ENCODE assay signal across 10 cellular contexts in genomic region chr6:3746119-3746691, GRCh38. TPM values are rescaled to one million over a fixed set of nuclear protein-coding genes. Genes with fewer than 3 reads are reported as not detected.
DNase-seq lines count a peak whose midpoint lies in the region; ATAC-seq, FAIRE-seq and TF ChIP-seq lines count a peak whose summit lies in the region.
"Had no signal": no experiment of that assay in that cellular context is flagged by ENCODE, and none has a peak within 500 bp of the region (broad histone marks: within the 10 kb centered on the region; RNA-seq: fewer than 3 reads in every experiment).

No MANE protein-coding gene starts in this region.

- H3K4ac ChIP-seq in trophoblast cell (ENCODE audit: low read depth, low read length): peak overlapping the region; percentile 29

- H3K4me1 Mint-ChIP-seq in astrocyte (ENCODE audit: low read depth, unreplicated experiment) (peaks cover 58% of the 10 kb centered on the region), natural killer cell (peaks cover 12 to 13% of the 10 kb centered on the region in 2 donors)

- FAIRE-seq in GM18507 (lab: Jason Lieb, UNC): peak; percentile 67
- no peak for FAIRE-seq in astrocyte (lab: Jason Lieb, UNC)
- FAIRE-seq: pancreas had no signal

- intact Hi-C loops in left lung (cut with DNase I) (loop anchor here in 1 of 2 donors (5.0 to 10.0 kb wide), 3 partner anchors 81 to 249 kb away; no protein-coding TSS in a partner anchor), natural killer cell (cut with micrococcal nuclease) (no loop called here)

- no peak overlapping the region for H4K8ac ChIP-seq in trophoblast cell (ENCODE audit: low read depth, low read length)

- H3K36me3 ChIP-seq in astrocyte (ENCODE audit: insufficient read depth, low read length) (peaks cover 13% of the 10 kb centered on the region), trophoblast cell (ENCODE audit: control insufficient read depth in 1 of 2, insufficient read depth in 2 of 2, low read length in 2 of 2) (peaks cover 16 to 20% of the 10 kb centered on the region in 2 experiments), left lung (peaks cover 0 to 4% of the 10 kb centered on the region in 2 donors)
- H3K36me3 ChIP-seq: pancreas had no signal

- H3K14ac ChIP-seq in trophoblast cell (ENCODE audit: low read length): no peak overlapping the region

- no peak overlapping the region for H3K23ac ChIP-seq in trophoblast cell (ENCODE audit: low read length)

- H3K9me3 Mint-ChIP-seq in astrocyte (ENCODE audit: unreplicated experiment) (no peaks in the 10 kb centered on the region), natural killer cell (no peaks in the 10 kb centered on the region)

- H3K4me2 ChIP-seq in astrocyte (ENCODE audit: low read length) (peak overlapping the region; percentile 12), trophoblast cell (ENCODE audit: low read length) (no peak overlapping the region)

- no peaks in the 10 kb centered on the region for H3K9me3 ChIP-seq in astrocyte (ENCODE audit: insufficient read depth, low read depth, low read length)
- H3K9me3 ChIP-seq in trophoblast cell (ENCODE audit: insufficient read depth, low read depth, low read length): peaks cover 2% of the 10 kb centered on the region
- no peaks in the 10 kb centered on the region for H3K9me3 ChIP-seq in left lung
- H3K9me3 ChIP-seq: pancreas had no signal

- H3K4me1 ChIP-seq in astrocyte (ENCODE audit: insufficient read depth, low read length): peaks cover 54% of the 10 kb centered on the region
- peaks cover 0 to 15% of the 10 kb centered on the region in 2 experiments for H3K4me1 ChIP-seq in trophoblast cell (ENCODE audit: control insufficient read depth in 1 of 2, insufficient read depth in 2 of 2, low read length in 2 of 2)
- H3K4me1 ChIP-seq in left lung: peaks cover 22 to 91% of the 10 kb centered on the region in 2 donors

- no peak overlapping the region for H2AFZ ChIP-seq in astrocyte (ENCODE audit: low read depth, low read length)
- no peak overlapping the region for H2AFZ ChIP-seq in trophoblast cell (ENCODE audit: insufficient read depth, low read length, poor library complexity)

- no peaks in the 10 kb centered on the region for H3K27me3 ChIP-seq in astrocyte (ENCODE audit: insufficient read depth, low read length)
- H3K27me3 ChIP-seq in trophoblast cell (ENCODE audit: insufficient read depth, low read length): no peaks in the 10 kb centered on the region
- peaks cover 0 to 20% of the 10 kb centered on the region in 2 donors for H3K27me3 ChIP-seq in left lung
- H3K27me3 ChIP-seq: pancreas had no signal

- H3K27ac Mint-ChIP-seq in astrocyte (ENCODE audit: unreplicated experiment): peak overlapping the region; percentile 86
- H3K27ac Mint-ChIP-seq in natural killer cell: no peak overlapping the region

- WGBS in trophoblast cell (ENCODE audit: extremely low coverage, insufficient coverage, insufficient read length): no CpG with 5 or more reads among the region's 11 CpGs

- H3K79me1 ChIP-seq in trophoblast cell (ENCODE audit: low read length): peaks cover 12% of the 10 kb centered on the region

- H4K91ac ChIP-seq in trophoblast cell (ENCODE audit: low read depth, low read length): no peak overlapping the region

- H3K9ac ChIP-seq in astrocyte (ENCODE audit: low read length) (no peak overlapping the region), trophoblast cell (ENCODE audit: low read length) (no peak overlapping the region)

- H3K27ac ChIP-seq in astrocyte (ENCODE audit: low read depth, low read length) (no peak overlapping the region), trophoblast cell (ENCODE audit: low read depth, low read length) (no peak overlapping the region), left lung (peak overlapping the region in 1 of 2 donors; percentile 29)
- H3K27ac ChIP-seq: pancreas had no signal

- no peak overlapping the region for H4K12ac ChIP-seq in trophoblast cell (ENCODE audit: low read depth, low read length)

- peak; percentile 47 for ATAC-seq in HG02588 (IDR thresholded peaks at IDR 0.05; ENCODE audit: unreplicated experiment)
- ATAC-seq in left lung: no peak
- no peak for ATAC-seq in natural killer cell
- ATAC-seq: pancreas had no signal

- TF ChIP-seq CTCF in astrocyte (IDR thresholded peaks at IDR 0.05; ENCODE audit: insufficient read depth, low read depth, low read length) (no peak), left lung (IDR thresholded peaks at IDR 0.05) (no peak), natural killer cell (IDR thresholded peaks at IDR 0.05) (no peak)

- H2BK120ac ChIP-seq in trophoblast cell (ENCODE audit: insufficient read depth, low read length, poor library complexity): no peak overlapping the region

- H2AK5ac ChIP-seq in trophoblast cell (ENCODE audit: low read length): no peak overlapping the region

- H3K27me3 Mint-ChIP-seq in astrocyte (ENCODE audit: low read depth, unreplicated experiment) (no peaks in the 10 kb centered on the region), natural killer cell (ENCODE audit: low read depth in 2 of 2) (peaks cover 30 to 32% of the 10 kb centered on the region in 2 donors)

- peaks cover 89% of the 10 kb centered on the region for H4K20me1 ChIP-seq in astrocyte (ENCODE audit: insufficient read depth, low read length)

- no peak overlapping the region for H3K18ac ChIP-seq in trophoblast cell (ENCODE audit: low read length)

- H3K4me3 ChIP-seq in astrocyte (ENCODE audit: insufficient read depth, low read depth, low read length) (no peak overlapping the region), trophoblast cell (ENCODE audit: low read depth, low read length) (no peak overlapping the region), left lung (no peak overlapping the region)
- H3K4me3 ChIP-seq: pancreas had no signal

- H3K79me2 ChIP-seq in astrocyte (ENCODE audit: insufficient read depth, low read length) (peaks cover 100% of the 10 kb centered on the region), trophoblast cell (ENCODE audit: control insufficient read depth, insufficient read depth, low read length, poor library complexity) (peaks cover 9% of the 10 kb centered on the region)

- no peak overlapping the region for H2BK5ac ChIP-seq in trophoblast cell (ENCODE audit: low read depth, low read length, poor library complexity)

- H3K4me3 Mint-ChIP-seq in astrocyte (ENCODE audit: unreplicated experiment) (no peak overlapping the region), natural killer cell (no peak overlapping the region)

- no peak overlapping the region for H2BK12ac ChIP-seq in trophoblast cell (ENCODE audit: low read length)

- H3K36me3 Mint-ChIP-seq in astrocyte (ENCODE audit: low read depth, unreplicated experiment): peaks cover 10% of the 10 kb centered on the region
- no peaks in the 10 kb centered on the region for H3K36me3 Mint-ChIP-seq in natural killer cell

- DNase-seq in GM18507 (ENCODE audit: extremely low spot score, insufficient read length, low read depth) (no peak), astrocyte (ENCODE audit: low read depth) (no peak), trophoblast cell (no peak), left lung (no peak), natural killer cell (no peak)
- DNase-seq in activated T-cell treated with anti-CD3 and anti-CD28 coated beads, Interleukin-2, amount 50 U/mL, for 1 hour: no peak
- no peak for DNase-seq in stimulated activated CD4-positive, alpha-beta T cell treated with anti-CD3 and anti-CD28 coated beads, Interleukin-2, amount 100 ng/mL, for 48 hours
- DNase-seq: NCI-H345 had no signal

RNA-seq across cellular contexts. Expression of gene PXDC1, which starts 5.3 kb away (rescaled TPM):
- total RNA-seq in astrocyte (58.2 and 64.4 TPM in 2 replicates), left lung (10 to 100 TPM; 49.9 to 50.8 TPM), natural killer cell (under 1 TPM in 2 of 3 donors, not detected in 1; 0.28 TPM)
- 57.9 and 59.3 TPM in 2 replicates for polyA plus RNA-seq in trophoblast cell (2013)

Comparison
In these comparisons a context has a peak if more than half of its experiments do, and no peak if none do; other contexts are left out.
1. RNA of gene PXDC1, which starts 5.3 kb away (total RNA-seq): 58.2 to 64.4 TPM in astrocyte and 49.9 to 50.8 TPM in left lung; 0.28 TPM in natural killer cell; every median in the first group is over 10 times any median in the second.